In genomic region chr11:71505001-71505400, GRCh38 we compare ENCODE assay signal across 17 cellular contexts. TPM values are rescaled to one million over a fixed set of nuclear protein-coding genes. Genes with fewer than 3 reads are reported as not detected.
"Had no signal": no experiment of that assay in that cellular context is flagged by ENCODE, and none has a peak within 500 bp of the region (broad histone marks: within the 10 kb centered on the region; RNA-seq: fewer than 3 reads in every experiment).

No MANE protein-coding gene starts in this region.

- H3K4me3 Mint-ChIP-seq: activated CD4-positive, alpha-beta memory T cell treated with anti-CD3 and anti-CD28 coated beads for 36 hours; activated T-cell treated with anti-CD3 and anti-CD28 coated beads, Interleukin-2, amount 50 U/mL, for 4 hours; nephron progenitor cell had no signal

- H3K27me3 ChIP-seq: breast epithelium, heart left ventricle, left lung, sigmoid colon, suprapubic skin, upper lobe of left lung had no signal

- H3K27ac ChIP-seq: breast epithelium, heart left ventricle, sigmoid colon, suprapubic skin had no signal

- DNase-seq: activated CD4-positive, alpha-beta memory T cell treated with anti-CD3 and anti-CD28 coated beads for 36 hours; activated naive CD4-positive, alpha-beta T cell; activated T-cell treated with anti-CD3 and anti-CD28 coated beads, Interleukin-2, amount 50 U/mL, for 4 hours; left lung; nephron progenitor cell; sigmoid colon; stimulated activated naive CD4-positive, alpha-beta T cell treated with Interleukin-2 at 50 U/mL for 16 hours; upper lobe of left lung had no signal

- ATAC-seq: activated T-cell treated with anti-CD3 and anti-CD28 coated beads, Interleukin-2, amount 50 U/mL, for 4 hours; heart left ventricle; left lung had no signal

- H3K27ac Mint-ChIP-seq: activated CD4-positive, alpha-beta memory T cell treated with anti-CD3 and anti-CD28 coated beads for 36 hours had no signal

- H3K4me3 ChIP-seq: breast epithelium, heart left ventricle, left lung, sigmoid colon, suprapubic skin, upper lobe of left lung had no signal

- H3K36me3 ChIP-seq: breast epithelium had no signal

- H3K27me3 Mint-ChIP-seq: activated CD4-positive, alpha-beta memory T cell treated with anti-CD3 and anti-CD28 coated beads for 36 hours had no signal

- H3K4me1 ChIP-seq: breast epithelium, sigmoid colon, suprapubic skin had no signal

RNA-seq across cellular contexts. Expression of gene KRTAP5-7, which starts 22.1 kb away (rescaled TPM):
- total RNA-seq: activated CD4-positive, alpha-beta memory T cell treated with anti-CD3 and anti-CD28 coated beads for 36 hours; activated T-cell treated with anti-CD3 and anti-CD28 coated beads, Interleukin-2, amount 50 U/mL, for 4 hours; heart left ventricle; osteocyte; pulmonary artery endothelial cell had no signal
- polyA plus RNA-seq: aorta, heart left ventricle, keratinocyte had no signal

RNA-seq across cellular contexts. Expression of gene KRTAP5-8, which starts 32.8 kb away (rescaled TPM):
- total RNA-seq: activated CD4-positive, alpha-beta memory T cell treated with anti-CD3 and anti-CD28 coated beads for 36 hours; activated T-cell treated with anti-CD3 and anti-CD28 coated beads, Interleukin-2, amount 50 U/mL, for 4 hours; frontal cortex; heart left ventricle; mesenteric fat pad; osteocyte; pulmonary artery endothelial cell; sigmoid colon had no signal
- polyA plus RNA-seq: aorta, keratinocyte had no signal

RNA-seq across cellular contexts. Expression of gene KRTAP5-9, which starts 43.2 kb away (rescaled TPM):
- total RNA-seq: activated T-cell treated with anti-CD3 and anti-CD28 coated beads, Interleukin-2, amount 50 U/mL, for 4 hours; frontal cortex; heart left ventricle; mesenteric fat pad; osteocyte; pulmonary artery endothelial cell had no signal
- polyA plus RNA-seq: heart left ventricle had no signal
